ENCODE assay signal across 2 cellular contexts in genomic region chr11:68340003-68340767, GRCh38.
TF ChIP-seq lines count a peak whose summit lies in the region.

No MANE protein-coding gene starts in this region.

TF ChIP-seq in A549, 52 proteins besides CTCF, POLR2A, EP300 and RAD21:
- TF ChIP-seq CHD4 (IDR thresholded peaks at IDR 0.05; ENCODE audit: borderline replicate concordance), result 0 out of 2 replicates have a peak, but pooled peaks have one; percentile 64
- 0 out of 2 replicates have a peak, but pooled peaks have one; percentile 32 for TF ChIP-seq KDM1A (IDR thresholded peaks at IDR 0.05; ENCODE audit: low read depth)
- TF ChIP-seq RNF2 (IDR thresholded peaks at IDR 0.05; ENCODE audit: borderline replicate concordance, low read depth), result no peak
- peak in 1 of 2 experiments; percentile 72; a peak in 2 of 4 replicates for TF ChIP-seq CEBPB (IDR thresholded peaks at IDR 0.05)
- no peak for TF ChIP-seq ZSCAN20 (CRISPR knock-in tag; IDR thresholded peaks at IDR 0.05)

TF ChIP-seq in H1, 55 proteins besides CTCF, POLR2A, EP300 and RAD21 (continued from another document):
- TF ChIP-seq KDM4A (IDR thresholded peaks at IDR 0.05; ENCODE audit: low read depth, low read length, severe bottlenecking), result no peak
- peak; percentile 64; the same call in 1 of the 2 replicates for TF ChIP-seq KDM1A (IDR thresholded peaks at IDR 0.05; ENCODE audit: borderline replicate concordance, low read length)
